ENCODE assay signal across 1 cellular context in the genomic region with DNA sequence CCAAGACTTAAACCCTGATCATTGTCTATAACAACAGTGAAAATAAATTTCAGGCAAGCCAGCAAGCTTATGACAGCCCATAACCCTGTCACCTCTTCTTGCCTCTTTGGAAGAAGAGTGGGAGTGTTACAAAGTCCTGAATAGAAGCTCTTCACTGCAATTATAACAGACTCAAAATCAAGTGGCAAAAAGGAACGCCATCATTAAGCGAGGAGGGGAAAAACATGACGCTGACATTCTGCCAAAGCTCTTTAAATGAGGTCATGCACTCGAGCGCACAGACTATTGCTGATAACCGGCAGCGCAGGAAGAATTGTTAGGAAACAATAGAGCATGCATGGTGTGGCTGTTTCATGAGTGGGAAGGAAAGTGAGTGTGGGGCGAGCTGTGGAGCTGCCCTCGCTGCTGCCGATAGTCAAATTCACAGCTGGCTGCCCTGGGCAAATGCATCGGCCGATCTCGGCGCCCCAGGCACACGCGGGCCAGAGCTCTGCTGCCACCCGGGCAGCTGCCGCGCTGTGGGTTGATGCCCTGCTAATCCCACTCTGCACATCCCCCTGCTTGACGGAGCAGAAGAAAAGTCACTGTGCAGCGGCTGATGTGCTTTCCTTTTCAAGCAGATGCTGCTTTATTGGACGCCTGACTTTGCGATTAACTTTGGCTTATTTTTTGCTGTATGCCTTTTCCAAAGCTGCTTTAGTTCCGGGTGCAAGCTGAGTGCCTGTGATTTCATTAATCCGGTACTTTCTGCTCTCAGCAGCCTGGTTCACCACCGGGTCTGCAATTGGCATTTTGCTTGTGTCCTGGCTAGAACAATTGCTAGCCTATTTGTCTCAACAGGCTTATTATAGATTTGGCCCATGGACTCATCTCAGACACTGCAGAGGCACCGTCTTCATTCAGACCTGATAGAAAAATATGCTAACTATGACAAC.
TF ChIP-seq lines count a peak whose summit lies in the region.

No MANE protein-coding gene starts in this region.

TF ChIP-seq in HepG2, 621 proteins besides CTCF, POLR2A, EP300 and RAD21 (continued from another document):
- TF ChIP-seq, protein P1, sequence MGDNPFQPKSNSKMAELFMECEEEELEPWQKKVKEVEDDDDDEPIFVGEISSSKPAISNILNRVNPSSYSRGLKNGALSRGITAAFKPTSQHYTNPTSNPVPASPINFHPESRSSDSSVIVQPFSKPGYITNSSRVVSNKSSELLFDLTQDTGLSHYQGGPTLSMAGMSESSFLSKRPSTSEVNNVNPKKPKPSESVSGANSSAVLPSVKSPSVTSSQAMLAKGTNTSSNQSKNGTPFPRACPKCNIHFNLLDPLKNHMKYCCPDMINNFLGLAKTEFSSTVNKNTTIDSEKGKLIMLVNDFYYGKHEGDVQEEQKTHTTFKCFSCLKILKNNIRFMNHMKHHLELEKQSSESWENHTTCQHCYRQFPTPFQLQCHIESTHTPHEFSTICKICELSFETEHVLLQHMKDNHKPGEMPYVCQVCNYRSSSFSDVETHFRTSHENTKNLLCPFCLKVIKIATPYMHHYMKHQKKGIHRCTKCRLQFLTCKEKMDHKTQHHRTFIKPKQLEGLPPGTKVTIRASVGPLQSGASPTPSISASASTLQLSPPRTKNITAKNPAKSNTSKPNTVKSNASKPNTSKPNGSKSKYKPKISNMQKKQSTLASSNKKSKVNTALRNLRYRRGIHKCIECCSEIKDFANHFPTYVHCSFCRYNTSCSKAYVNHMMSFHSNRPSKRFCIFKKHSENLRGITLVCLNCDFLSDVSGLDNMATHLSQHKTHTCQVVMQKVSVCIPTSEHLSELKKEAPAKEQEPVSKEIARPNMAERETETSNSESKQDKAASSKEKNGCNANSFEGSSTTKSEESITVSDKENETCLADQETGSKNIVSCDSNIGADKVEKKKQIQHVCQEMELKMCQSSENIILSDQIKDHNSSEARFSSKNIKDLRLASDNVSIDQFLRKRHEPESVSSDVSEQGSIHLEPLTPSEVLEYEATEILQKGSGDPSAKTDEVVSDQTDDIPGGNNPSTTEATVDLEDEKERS (CRISPR knock-in tag; IDR thresholded peaks at IDR 0.05), result no peak
- TF ChIP-seq ZSCAN25 (CRISPR knock-in tag; IDR thresholded peaks at IDR 0.05), result no peak
